In the genomic region with DNA sequence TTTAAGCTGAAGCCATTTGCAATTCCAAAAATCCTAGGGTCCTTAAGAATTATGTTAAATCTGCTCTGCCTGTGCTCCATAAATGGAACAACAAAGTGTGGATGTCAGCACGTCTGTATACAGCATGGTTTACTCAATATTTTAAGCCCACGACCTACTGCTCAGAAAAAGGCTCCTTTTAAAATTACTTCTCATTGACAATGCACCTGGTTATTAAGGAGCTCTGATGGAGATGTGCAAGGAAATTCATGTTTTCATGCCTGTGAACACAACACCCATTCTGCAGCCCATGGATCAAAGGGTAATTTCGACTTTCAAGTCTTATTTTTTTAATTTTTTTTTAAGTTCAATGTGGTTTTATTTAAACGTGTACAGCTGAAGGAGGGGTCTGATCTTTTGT, we compare ENCODE assay signal across 5 cellular contexts.
"Had no signal": no experiment of that assay in that cellular context is flagged by ENCODE, and none has a peak within 500 bp of the region (broad histone marks: within the 10 kb centered on the region; RNA-seq: fewer than 3 reads in every experiment).

No MANE protein-coding gene starts in this region.

- H3K4me3 Mint-ChIP-seq: GM23338, H9, IgD-negative memory B cell had no signal

- H3K27ac Mint-ChIP-seq: GM23338, H9, IgD-negative memory B cell had no signal

- DNase-seq: H9, HCEC 1CT, KBM-7 had no signal

- H3K27me3 Mint-ChIP-seq: IgD-negative memory B cell had no signal

- H3K4me1 Mint-ChIP-seq: IgD-negative memory B cell had no signal

- ATAC-seq: GM23338 had no signal

- H3K9me3 Mint-ChIP-seq: GM23338, H9, IgD-negative memory B cell had no signal
